12 cellular contexts compared by ENCODE assay signal in the genomic region with DNA sequence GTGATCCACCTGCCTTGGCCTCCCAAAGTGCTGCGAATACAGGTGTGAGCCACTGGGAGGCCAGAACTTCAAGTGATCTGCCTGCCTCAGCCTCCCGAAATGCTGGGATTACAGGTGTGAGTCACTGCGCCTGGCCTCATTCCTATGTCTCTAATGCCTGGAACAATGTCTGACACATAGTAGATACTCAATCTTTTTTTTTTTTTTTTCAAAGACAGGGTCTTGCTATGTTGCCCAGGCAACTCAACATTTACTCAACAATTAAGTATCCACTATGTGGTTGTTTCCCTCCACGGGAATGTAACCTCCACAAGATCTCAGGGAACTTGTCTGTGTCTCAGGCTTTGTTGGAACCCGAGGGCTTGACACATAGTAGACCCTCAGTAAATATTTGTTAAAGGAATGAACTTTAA. TPM values are rescaled to one million over a fixed set of nuclear protein-coding genes. Genes with fewer than 3 reads are reported as not detected.
DNase-seq lines count a peak whose midpoint lies in the region; ATAC-seq and TF ChIP-seq lines count a peak whose summit lies in the region.
"Had no signal": no experiment of that assay in that cellular context is flagged by ENCODE, and none has a peak within 500 bp of the region (broad histone marks: within the 10 kb centered on the region; RNA-seq: fewer than 3 reads in every experiment).

No MANE protein-coding gene starts in this region.

- H4K20me1 ChIP-seq in hepatocyte (ENCODE audit: insufficient read depth, poor library complexity, severe bottlenecking) = no peaks in the 10 kb centered on the region

- peaks cover 10% of the 10 kb centered on the region for H3K79me2 ChIP-seq in ACC112 (ENCODE audit: control insufficient read depth, insufficient read depth, low read length, unreplicated experiment)
- H3K79me2 ChIP-seq in hepatocyte = peaks cover 16% of the 10 kb centered on the region

- H3K27me3 ChIP-seq in ACC112 (ENCODE audit: insufficient read depth, low read length) (no peaks in the 10 kb centered on the region), hepatocyte (no peaks in the 10 kb centered on the region)
- no peaks in the 10 kb centered on the region for H3K27me3 ChIP-seq in effector memory CD4-positive, alpha-beta T cell (replicated peaks; ENCODE audit: control insufficient read depth, insufficient read depth, low read length, poor library complexity, severe bottlenecking)

- H3K27ac ChIP-seq in ACC112 (ENCODE audit: low read depth, low read length) = peak overlapping the region; percentile 66
- peak overlapping the region; percentile 94 for H3K27ac ChIP-seq in hepatocyte
- no peak overlapping the region for H3K27ac ChIP-seq in effector memory CD4-positive, alpha-beta T cell (ENCODE audit: insufficient read depth, low read length, poor library complexity, severe bottlenecking)

- H3K36me3 ChIP-seq in ACC112 (ENCODE audit: insufficient read depth, low read length) (no peaks in the 10 kb centered on the region), hepatocyte (replicated peaks; ENCODE audit: insufficient read depth, low read depth) (no peaks in the 10 kb centered on the region)
- H3K36me3 ChIP-seq in effector memory CD4-positive, alpha-beta T cell (ENCODE audit: control insufficient read depth, insufficient read depth, low read length) = no peaks in the 10 kb centered on the region

- no peak overlapping the region for H3K4me2 ChIP-seq in hepatocyte

- WGBS in hepatocyte (ENCODE audit: low lambda C conversion rate, missing lambda C conversion rate) = 55% methylated on average over 5 of the region's 5 CpGs

- no peaks in the 10 kb centered on the region for H3K9me3 ChIP-seq in hepatocyte (ENCODE audit: low read depth)
- H3K9me3 ChIP-seq in effector memory CD4-positive, alpha-beta T cell (ENCODE audit: control insufficient read depth, low read length) = no peaks in the 10 kb centered on the region

- ATAC-seq in HG02610 (IDR thresholded peaks at IDR 0.05; ENCODE audit: unreplicated experiment) = no peak

- H2AFZ ChIP-seq in ACC112 (ENCODE audit: low read length, unreplicated experiment) (no peak overlapping the region), hepatocyte (no peak overlapping the region)

- DNase-seq in HK-2 (ENCODE audit: unreplicated experiment) (peak; percentile 52), astrocyte of the hippocampus (ENCODE audit: low read depth, low spot score) (peak; percentile 62), hepatocyte (ENCODE audit: low spot score) (peak; percentile 57), hippocampal formation (lab: John Stamatoyannopoulos, UW) (no peak), retina (no peak)
- no peak for DNase-seq in effector memory CD4-positive, alpha-beta T cell
- DNase-seq: activated T-cell treated with anti-CD3 and anti-CD28 coated beads, Interleukin-2, amount 50 U/mL, for 1 hour; AML-193; NCI-H1092; stimulated activated CD8-positive, alpha-beta memory T cell treated with anti-CD3 and anti-CD28 coated beads, Interleukin-4, amount 100 ng/mL, for 48 hours had no signal

- H3K4me1 ChIP-seq in ACC112 (ENCODE audit: control insufficient read depth, insufficient read depth, low read length, unreplicated experiment) (peaks cover 19% of the 10 kb centered on the region), hepatocyte (ENCODE audit: insufficient read depth) (peaks cover 14% of the 10 kb centered on the region)
- H3K4me1 ChIP-seq in effector memory CD4-positive, alpha-beta T cell (ENCODE audit: control insufficient read depth, insufficient read depth, low read length, poor library complexity, severe bottlenecking) = peaks cover 9% of the 10 kb centered on the region

- H3K4me3 ChIP-seq in ACC112 (ENCODE audit: low read depth, low read length) = no peak overlapping the region
- H3K4me3 ChIP-seq in hepatocyte = no peak overlapping the region
- H3K4me3 ChIP-seq in effector memory CD4-positive, alpha-beta T cell (ENCODE audit: insufficient read depth, low read depth, low read length, poor library complexity, severe bottlenecking) = no peak overlapping the region

- no peaks in the 10 kb centered on the region for H3K9me2 ChIP-seq in hepatocyte (replicated peaks; ENCODE audit: insufficient read depth)

- TF ChIP-seq CTCF in hepatocyte (IDR thresholded peaks at IDR 0.05; ENCODE audit: poor library complexity) = peak; percentile 15

RNA-seq across cellular contexts. Expression of gene TMEM120B, which starts 3.1 kb away (rescaled TPM):
- 4.7 and 9.5 TPM in 2 replicates for total RNA-seq in hepatocyte
- 5.5 and 11.5 TPM in 2 replicates for polyA plus RNA-seq in hepatocyte

RNA-seq across cellular contexts. Expression of gene MORN3, which starts 40.0 kb away (rescaled TPM):
- 0.27 and 0.68 TPM in 2 replicates for total RNA-seq in hepatocyte
- 0.10 and 1.3 TPM in 2 replicates for polyA plus RNA-seq in hepatocyte

Comparison
In these comparisons a context has a peak if more than half of its experiments do, and no peak if none do; other contexts are left out.
1. DNase-seq: peak in HK-2 (single experiment), astrocyte of the hippocampus (single experiment) and hepatocyte (single experiment); none in hippocampal formation (0 of 2), retina (single experiment) and effector memory CD4-positive, alpha-beta T cell (0 of 3).